ENCODE assay signal across 1 cellular context in genomic region chr11:62108971-62109391, GRCh38.
A peak's percentile ranks its signal among the peaks of the same experiment; 100 is the strongest.
TF ChIP-seq lines count a peak whose summit lies in the region.

No MANE protein-coding gene starts in this region.

TF ChIP-seq in K562, 482 proteins besides CTCF, POLR2A, EP300 and RAD21 (continued from another document):
- TF ChIP-seq HDAC2 (IDR thresholded peaks at IDR 0.05) (peak; percentile 93), EWSR1 (IDR thresholded peaks at IDR 0.05; ENCODE audit: borderline replicate concordance, low read depth, partially characterized antibody) (no peak), TBP (optimal IDR thresholded peaks at IDR 0.05; ENCODE audit: low read depth, low read length) (no peak), GATAD2A (IDR thresholded peaks at IDR 0.05) (no peak), CEBPZ (IDR thresholded peaks at IDR 0.05; ENCODE audit: borderline replicate concordance, low read depth, low read length) (no peak), OTX1 (CRISPR knock-in tag; IDR thresholded peaks at IDR 0.05) (no peak), HDAC6 (IDR thresholded peaks at IDR 0.05; ENCODE audit: low read depth, low read length) (no peak), CREM (IDR thresholded peaks at IDR 0.05; ENCODE audit: low read depth) (no peak)
TF ChIP-seq in K562: peak in this region for 25.
